Comparison of ENCODE assay signal across 23 cellular contexts in genomic region chr3:59780209-59780608, GRCh38.
"Had no signal": no experiment of that assay in that cellular context is flagged by ENCODE, and none has a peak within 500 bp of the region (broad histone marks: within the 10 kb centered on the region; RNA-seq: fewer than 3 reads in every experiment).

No MANE protein-coding gene starts in this region.

- H2AFZ ChIP-seq: neural progenitor cell, parathyroid adenoma had no signal

- H3K4me3 ChIP-seq: neural progenitor cell, ovary, psoas muscle, right lobe of liver, sigmoid colon, stomach, thoracic aorta, thyroid gland, tibial nerve, upper lobe of left lung, vagina had no signal

- H3K4me1 ChIP-seq: parathyroid adenoma, psoas muscle, right lobe of liver, sigmoid colon, stomach, thyroid gland, upper lobe of left lung, vagina had no signal

- H3K4me2 ChIP-seq: neural progenitor cell had no signal

- DNase-seq: occipital lobe; ovary; posterior cingulate gyrus; psoas muscle; right cardiac atrium; right lobe of liver; sigmoid colon; small intestine; stimulated activated CD4-positive, alpha-beta T cell treated with anti-CD3 and anti-CD28 coated beads, Interleukin-15, amount 100 ng/mL, for 24 hours; stimulated activated CD4-positive, alpha-beta T cell treated with anti-CD3 and anti-CD28 coated beads, Interleukin-2, amount 100 ng/mL, for 24 hours; stimulated activated CD4-positive, alpha-beta T cell treated with anti-CD3 and anti-CD28 coated beads, Interleukin-2, amount 100 ng/mL, for 48 hours; stimulated activated CD4-positive, alpha-beta T cell treated with anti-CD3 and anti-CD28 coated beads, Interleukin-4, amount 100 ng/mL, for 24 hours; stimulated activated naive B cell treated with anti-CD40 and anti-IgM and Interleukin-4, amounts not matched to agents 10 μg/mL and 1 μg/mL and 100 μg/mL, for 72 hours; stimulated activated naive CD4-positive, alpha-beta T cell treated with Interleukin-2 at 50 U/mL for 16 hours; stomach; thyroid gland; upper lobe of left lung had no signal

- H3K27ac ChIP-seq: neural progenitor cell, ovary, parathyroid adenoma, psoas muscle, right lobe of liver, sigmoid colon, stomach, thoracic aorta, thyroid gland, tibial nerve, upper lobe of left lung, vagina had no signal

- H3K79me2 ChIP-seq: parathyroid adenoma had no signal

- H3K9ac ChIP-seq: neural progenitor cell, parathyroid adenoma had no signal

- H3K36me3 ChIP-seq: neural progenitor cell, ovary, right lobe of liver, sigmoid colon, stomach, thoracic aorta, thyroid gland, tibial nerve, upper lobe of left lung, vagina had no signal

- H3K27me3 ChIP-seq: neural progenitor cell, ovary, right lobe of liver, sigmoid colon, stomach, thyroid gland, tibial nerve, upper lobe of left lung, vagina had no signal

- H3K9me3 ChIP-seq: ovary, psoas muscle, right lobe of liver, sigmoid colon, stomach, thoracic aorta, thyroid gland, tibial nerve, upper lobe of left lung, vagina had no signal

- ATAC-seq: psoas muscle; right cardiac atrium; right lobe of liver; stimulated activated effector memory CD8-positive, alpha-beta T cell treated with anti-CD3 and anti-CD28 coated beads, Interleukin-12 subunit alpha, Interleukin-12 subunit beta, amount 100 ng/mL, for 72 hours; stimulated activated naive B cell treated with anti-CD40 and anti-IgM and Interleukin-4, amounts not matched to agents 10 μg/mL and 1 μg/mL and 100 μg/mL, for 72 hours had no signal
